In genomic region chr11:353315-353857, GRCh38 we compare ENCODE assay signal across 1 cellular context.
TF ChIP-seq lines count a peak whose summit lies in the region.

No MANE protein-coding gene starts in this region.

TF ChIP-seq in HepG2, 621 proteins besides CTCF, POLR2A, EP300 and RAD21 (continued from another document and continues in another):
- TF ChIP-seq ZNF407 (CRISPR knock-in tag; IDR thresholded peaks at IDR 0.05; ENCODE audit: not compliant biosample characterization) (no peak), SMAD3 (CRISPR knock-in tag; IDR thresholded peaks at IDR 0.05) (peak; percentile 66), ZNF703 (CRISPR knock-in tag; IDR thresholded peaks at IDR 0.05; ENCODE audit: borderline replicate concordance) (no peak), ZFP90 (CRISPR knock-in tag; IDR thresholded peaks at IDR 0.05; ENCODE audit: borderline replicate concordance) (no peak), ZNF20 (CRISPR knock-in tag; IDR thresholded peaks at IDR 0.05) (no peak), FOXK1 (CRISPR knock-in tag; IDR thresholded peaks at IDR 0.05; ENCODE audit: borderline replicate concordance, low read depth) (no peak; the same call in 1 of the 2 replicates), JUNB (CRISPR knock-in tag; IDR thresholded peaks at IDR 0.05; ENCODE audit: borderline replicate concordance) (no peak), ZKSCAN5 (CRISPR knock-in tag; IDR thresholded peaks at IDR 0.05) (no peak), ZNF350 (CRISPR knock-in tag; IDR thresholded peaks at IDR 0.05; ENCODE audit: borderline replicate concordance, low read depth) (no peak; the same call in 1 of the 2 replicates), PAF1 (CRISPR knock-in tag; IDR thresholded peaks at IDR 0.05) (no peak), NR3C1 (CRISPR knock-in tag; IDR thresholded peaks at IDR 0.05) (no peak), ETS1 (CRISPR knock-in tag; IDR thresholded peaks at IDR 0.05) (no peak), RERE (CRISPR knock-in tag; IDR thresholded peaks at IDR 0.05; ENCODE audit: low read depth) (no peak), SNAI1 (CRISPR knock-in tag; IDR thresholded peaks at IDR 0.05; ENCODE audit: borderline replicate concordance) (peak; percentile 61; the same call in 1 of the 2 replicates), HMGXB3 (CRISPR knock-in tag; IDR thresholded peaks at IDR 0.05; ENCODE audit: borderline replicate concordance) (no peak), SNAPC2 (CRISPR knock-in tag; IDR thresholded peaks at IDR 0.05) (no peak), ZNF280D (CRISPR knock-in tag; IDR thresholded peaks at IDR 0.05) (no peak), BATF2 (CRISPR knock-in tag; IDR thresholded peaks at IDR 0.05) (no peak), PHF5A (CRISPR knock-in tag; IDR thresholded peaks at IDR 0.05; ENCODE audit: low read depth, unreplicated experiment) (peak; percentile 43), HDAC1 (CRISPR knock-in tag; IDR thresholded peaks at IDR 0.05) (peak; percentile 75), ATF7-NPFF (CRISPR knock-in tag; IDR thresholded peaks at IDR 0.05; ENCODE audit: low read depth) (peak; percentile 38; the same call in 1 of the 2 replicates), ZSCAN22 (CRISPR knock-in tag; IDR thresholded peaks at IDR 0.05) (no peak), MXD3 (CRISPR knock-in tag; IDR thresholded peaks at IDR 0.05) (no peak), NKX3-1 (CRISPR knock-in tag; IDR thresholded peaks at IDR 0.05) (peak; percentile 42; the same call in 1 of the 2 replicates), IRF9 (CRISPR knock-in tag; IDR thresholded peaks at IDR 0.05; ENCODE audit: borderline replicate concordance) (0 out of 2 replicates have a peak, but pooled peaks have one; percentile 24), ELK4 (CRISPR knock-in tag; IDR thresholded peaks at IDR 0.05; ENCODE audit: borderline replicate concordance) (no peak), SATB2 (CRISPR knock-in tag; IDR thresholded peaks at IDR 0.05) (no peak)
